ENCODE assay signal across 34 cellular contexts in the genomic region with DNA sequence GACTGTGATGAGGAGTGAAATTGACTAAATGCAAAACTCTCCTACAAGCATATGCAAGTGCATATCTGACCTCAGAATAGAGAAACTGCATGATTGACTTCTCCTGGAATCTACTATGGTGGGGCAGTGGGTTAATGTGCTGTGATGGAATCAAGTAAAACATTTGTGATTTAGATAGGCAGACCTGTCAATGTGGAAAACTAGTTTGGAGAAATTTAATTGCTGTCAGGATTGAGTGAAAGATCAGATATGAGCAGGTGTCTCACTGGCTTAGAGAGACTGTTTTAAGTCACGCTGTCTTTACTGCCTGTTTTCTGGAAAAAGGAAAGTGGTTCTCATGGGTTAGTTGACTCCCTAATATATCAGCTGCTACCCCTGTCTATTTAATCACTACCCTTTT.
"Had no signal": no experiment of that assay in that cellular context is flagged by ENCODE, and none has a peak within 500 bp of the region (broad histone marks: within the 10 kb centered on the region; RNA-seq: fewer than 3 reads in every experiment).

No MANE protein-coding gene starts in this region.

- H3K27ac ChIP-seq: ascending aorta, cardiac muscle cell, VCaP had no signal

- H3K36me3 Mint-ChIP-seq: activated CD4-positive, alpha-beta memory T cell treated with anti-CD3 and anti-CD28 coated beads for 36 hours; activated naive CD4-positive, alpha-beta T cell treated with anti-CD3 and anti-CD28 coated beads, Interleukin-2, amount 10 ng/mL, durations not matched to agents 7 days and 5 days; activated naive CD4-positive, alpha-beta T cell treated with anti-CD3 and anti-CD28 coated beads, Interleukin-2, amount 50 U/mL, for 24 hours; activated naive CD8-positive, alpha-beta T cell; activated naive CD8-positive, alpha-beta T cell treated with anti-CD3 and anti-CD28 coated beads, Interleukin-2, amount 10 ng/mL, durations not matched to agents 7 days and 5 days; brain had no signal

- DNase-seq: activated B cell treated with CpG ODN at 0.5 μM for 24 hours; activated CD4-positive, alpha-beta memory T cell treated with anti-CD3 and anti-CD28 coated beads for 36 hours; activated CD4-positive, alpha-beta T cell treated with anti-CD3 and anti-CD28 coated beads for 4 hours; activated CD4-positive, alpha-beta T cell treated with anti-CD3 and anti-CD28 coated beads, Interleukin-2, amount 10 ng/mL, durations not matched to agents 24 days and 14 days; activated CD4-positive, alpha-beta T cell treated with anti-CD3 and anti-CD28 coated beads, Interleukin-2, amount 50 U/mL, for 1 hour; activated CD4-positive, alpha-beta T cell treated with anti-CD3 and anti-CD28 coated beads, Interleukin-2, amount 50 U/mL, for 4 hours; activated CD4-positive, CD25-positive, alpha-beta regulatory T cell treated with anti-CD3 and anti-CD28 coated beads, Interleukin-2, amount 50 U/mL, for 72 hours; activated CD8-positive, alpha-beta memory T cell treated with anti-CD3 and anti-CD28 coated beads, Interleukin-2, amount 50 U/mL, for 48 hours; activated CD8-positive, alpha-beta T cell treated with anti-CD3 and anti-CD28 coated beads for 36 hours; activated effector memory CD4-positive, alpha-beta T cell treated with Interleukin-2 at 50 U/mL for 16 hours; activated gamma-delta T cell; activated naive CD4-positive, alpha-beta T cell treated with anti-CD3 and anti-CD28 coated beads, Interleukin-2, amount 10 ng/mL, durations not matched to agents 7 days and 5 days; activated naive CD4-positive, alpha-beta T cell treated with Interleukin-2 at 50 U/mL for 16 hours; activated naive CD8-positive, alpha-beta T cell treated with anti-CD3 and anti-CD28 coated beads, Interleukin-2, amount 10 ng/mL, durations not matched to agents 7 days and 5 days; activated naive CD8-positive, alpha-beta T cell treated with anti-CD3 and anti-CD28 coated beads, Interleukin-2, amount 50 U/mL, for 24 hours; activated T-cell treated with anti-CD3 and anti-CD28 coated beads, Interleukin-2, amount 50 U/mL, for 24 hours; activated T-cell treated with anti-CD3 and anti-CD28 coated beads, Interleukin-2, amount 50 U/mL, for 48 hours; amygdala; anterior cingulate cortex; caudate nucleus; cerebellar nuclear complex; T-helper 1 cell; T-helper 2 cell; T-helper 9 cell had no signal

- H3K27ac Mint-ChIP-seq: activated B cell treated with CpG ODN at 0.5 μM for 24 hours; activated CD4-positive, alpha-beta memory T cell treated with anti-CD3 and anti-CD28 coated beads for 36 hours; activated CD4-positive, alpha-beta T cell treated with anti-CD3 and anti-CD28 coated beads, Interleukin-2, amount 10 ng/mL, durations not matched to agents 24 days and 14 days; activated CD8-positive, alpha-beta T cell treated with anti-CD3 and anti-CD28 coated beads for 36 hours; activated naive CD4-positive, alpha-beta T cell treated with anti-CD3 and anti-CD28 coated beads, Interleukin-2, amount 10 ng/mL, durations not matched to agents 7 days and 5 days; activated naive CD4-positive, alpha-beta T cell treated with anti-CD3 and anti-CD28 coated beads, Interleukin-2, amount 50 U/mL, for 24 hours; activated naive CD8-positive, alpha-beta T cell; activated naive CD8-positive, alpha-beta T cell treated with anti-CD3 and anti-CD28 coated beads, Interleukin-2, amount 10 ng/mL, durations not matched to agents 7 days and 5 days; activated naive CD8-positive, alpha-beta T cell treated with anti-CD3 and anti-CD28 coated beads, Interleukin-2, amount 50 U/mL, for 24 hours; activated T-cell treated with anti-CD3 and anti-CD28 coated beads, Interleukin-2, amount 50 U/mL, for 24 hours; activated T-helper 2 cell treated with anti-CD3 and anti-CD28 coated beads, Interferon-gamma antibody, Interleukin-2, Interleukin-4, amounts not matched to agents 10 μg/mL and 5 μg/mL and 100 μg/mL, durations not matched to agents 14 hours and 24 hours and 36 hours; brain; T-helper 1 cell treated with Interleukin-12 subunit alpha and Interleukin-12 subunit beta and Interleukin-4 antibody, amounts not matched to agents 30 μg/mL and 1 μg/mL, for 36 hours; T-helper 2 cell treated with Interferon-gamma antibody and Interleukin-4, amounts not matched to agents 5 μg/mL and 100 μg/mL, for 36 hours had no signal

- H3K27me3 ChIP-seq: ascending aorta had no signal

- H3K4me1 ChIP-seq: ascending aorta had no signal

- H3K9me3 ChIP-seq: ascending aorta had no signal

- ATAC-seq: activated CD8-positive, alpha-beta T cell treated with anti-CD3 and anti-CD28 coated beads for 36 hours; activated naive CD8-positive, alpha-beta T cell treated with anti-CD3 and anti-CD28 coated beads, Interleukin-2, amount 50 U/mL, for 24 hours had no signal

- H3K4me3 Mint-ChIP-seq: activated B cell treated with CpG ODN at 0.5 μM for 24 hours; activated CD4-positive, alpha-beta memory T cell treated with anti-CD3 and anti-CD28 coated beads for 36 hours; activated CD4-positive, alpha-beta T cell treated with anti-CD3 and anti-CD28 coated beads, Interleukin-2, amount 10 ng/mL, durations not matched to agents 24 days and 14 days; activated CD8-positive, alpha-beta T cell treated with anti-CD3 and anti-CD28 coated beads for 36 hours; activated naive CD4-positive, alpha-beta T cell treated with anti-CD3 and anti-CD28 coated beads, Interleukin-2, amount 10 ng/mL, durations not matched to agents 7 days and 5 days; activated naive CD4-positive, alpha-beta T cell treated with anti-CD3 and anti-CD28 coated beads, Interleukin-2, amount 50 U/mL, for 24 hours; activated naive CD8-positive, alpha-beta T cell; activated naive CD8-positive, alpha-beta T cell treated with anti-CD3 and anti-CD28 coated beads, Interleukin-2, amount 10 ng/mL, durations not matched to agents 7 days and 5 days; activated naive CD8-positive, alpha-beta T cell treated with anti-CD3 and anti-CD28 coated beads, Interleukin-2, amount 50 U/mL, for 24 hours; activated T-cell treated with anti-CD3 and anti-CD28 coated beads, Interleukin-2, amount 50 U/mL, for 24 hours; brain; central memory CD8-positive, alpha-beta T cell; T-helper 1 cell treated with Interleukin-12 subunit alpha and Interleukin-12 subunit beta and Interleukin-4 antibody, amounts not matched to agents 30 μg/mL and 1 μg/mL, for 36 hours; T-helper 2 cell treated with Interferon-gamma antibody and Interleukin-4, amounts not matched to agents 5 μg/mL and 100 μg/mL, for 36 hours had no signal

- H3K4me3 ChIP-seq: ascending aorta, cardiac muscle cell had no signal

- H3K36me3 ChIP-seq: ascending aorta, cardiac muscle cell had no signal

- H3K27me3 Mint-ChIP-seq: activated B cell treated with CpG ODN at 0.5 μM for 24 hours; activated CD4-positive, alpha-beta memory T cell treated with anti-CD3 and anti-CD28 coated beads for 36 hours; activated CD4-positive, alpha-beta T cell treated with anti-CD3 and anti-CD28 coated beads, Interleukin-2, amount 10 ng/mL, durations not matched to agents 24 days and 14 days; activated CD8-positive, alpha-beta T cell treated with anti-CD3 and anti-CD28 coated beads for 36 hours; activated naive CD4-positive, alpha-beta T cell treated with anti-CD3 and anti-CD28 coated beads, Interleukin-2, amount 10 ng/mL, durations not matched to agents 7 days and 5 days; activated naive CD4-positive, alpha-beta T cell treated with anti-CD3 and anti-CD28 coated beads, Interleukin-2, amount 50 U/mL, for 24 hours; activated naive CD8-positive, alpha-beta T cell; activated naive CD8-positive, alpha-beta T cell treated with anti-CD3 and anti-CD28 coated beads, Interleukin-2, amount 10 ng/mL, durations not matched to agents 7 days and 5 days; activated naive CD8-positive, alpha-beta T cell treated with anti-CD3 and anti-CD28 coated beads, Interleukin-2, amount 50 U/mL, for 24 hours; activated T-cell treated with anti-CD3 and anti-CD28 coated beads, Interleukin-2, amount 50 U/mL, for 24 hours; central memory CD8-positive, alpha-beta T cell had no signal

- H3K4me1 Mint-ChIP-seq: activated B cell treated with CpG ODN at 0.5 μM for 24 hours; activated CD4-positive, alpha-beta T cell treated with anti-CD3 and anti-CD28 coated beads, Interleukin-2, amount 10 ng/mL, durations not matched to agents 24 days and 14 days; activated naive CD4-positive, alpha-beta T cell treated with anti-CD3 and anti-CD28 coated beads, Interleukin-2, amount 10 ng/mL, durations not matched to agents 7 days and 5 days; activated naive CD4-positive, alpha-beta T cell treated with anti-CD3 and anti-CD28 coated beads, Interleukin-2, amount 50 U/mL, for 24 hours; activated naive CD8-positive, alpha-beta T cell treated with anti-CD3 and anti-CD28 coated beads, Interleukin-2, amount 10 ng/mL, durations not matched to agents 7 days and 5 days; activated naive CD8-positive, alpha-beta T cell treated with anti-CD3 and anti-CD28 coated beads, Interleukin-2, amount 50 U/mL, for 24 hours; brain; central memory CD8-positive, alpha-beta T cell had no signal
